ENCODE assay signal across 1 cellular context in genomic region chr19:38736036-38736412, GRCh38.
TF ChIP-seq lines count a peak whose summit lies in the region.

No MANE protein-coding gene starts in this region.

TF ChIP-seq in WTC11, 78 proteins besides CTCF, POLR2A, EP300 and RAD21 (continued from another document):
- TF ChIP-seq ERG (CRISPR knock-in tag; IDR thresholded peaks at IDR 0.05) (no peak), KAT7 (CRISPR knock-in tag; IDR thresholded peaks at IDR 0.05; ENCODE audit: borderline replicate concordance) (no peak), PREB (CRISPR knock-in tag; IDR thresholded peaks at IDR 0.05; ENCODE audit: borderline replicate concordance) (no peak), ARID4B (CRISPR knock-in tag; IDR thresholded peaks at IDR 0.05; ENCODE audit: borderline replicate concordance) (no peak), JAZF1 (CRISPR knock-in tag; IDR thresholded peaks at IDR 0.05) (no peak), CREM (CRISPR knock-in tag; IDR thresholded peaks at IDR 0.05) (no peak), SMAD4 (CRISPR knock-in tag; IDR thresholded peaks at IDR 0.05) (no peak), EMX1 (CRISPR knock-in tag; IDR thresholded peaks at IDR 0.05) (no peak)
